Comparison of ENCODE assay signal across 21 cellular contexts in genomic region chr11:56764976-56765375, GRCh38. TPM values are rescaled to one million over a fixed set of nuclear protein-coding genes. Genes with fewer than 3 reads are reported as not detected.
A peak's percentile ranks its signal among the peaks of the same experiment; 100 is the strongest.
DNase-seq lines count a peak whose midpoint lies in the region; ATAC-seq, FAIRE-seq and TF ChIP-seq lines count a peak whose summit lies in the region.
"Had no signal": no experiment of that assay in that cellular context is flagged by ENCODE, and none has a peak within 500 bp of the region (broad histone marks: within the 10 kb centered on the region; RNA-seq: fewer than 3 reads in every experiment).

No MANE protein-coding gene starts in this region.

- no peak overlapping the region for H3K4me3 ChIP-seq in mammary epithelial cell (replicated peaks in 1 of 3; ENCODE audit: insufficient read depth in 1 of 3, low read depth in 2 of 3, low read length in 3 of 3)
- H3K4me3 ChIP-seq in breast epithelium: no peak overlapping the region
- H3K4me3 ChIP-seq in bronchial epithelial cell (ENCODE audit: low read depth, low read length): no peak overlapping the region

- no peaks in the 10 kb centered on the region for H3K79me2 ChIP-seq in mammary epithelial cell (ENCODE audit: insufficient read depth, low read length)

- H3K4me1 ChIP-seq in mammary epithelial cell (ENCODE audit: insufficient read depth, low read length) (no peaks in the 10 kb centered on the region), breast epithelium (no peaks in the 10 kb centered on the region)
- H3K4me1 ChIP-seq: BE2C had no signal

- peak; percentile 29 for DNase-seq in mammary epithelial cell
- no peak for DNase-seq in breast epithelium (ENCODE audit: low spot score in 2 of 2)
- peak; percentile 28 for DNase-seq in OCI-M1 (lab: John Stamatoyannopoulos, UW)
- DNase-seq in bronchial epithelial cell (ENCODE audit: low read depth): peak; percentile 13
- no peak for DNase-seq in activated CD4-positive, alpha-beta T cell treated with anti-CD3 and anti-CD28 coated beads, Interleukin-2, amount 50 U/mL, for 4 hours
- DNase-seq in NCI-H69 (lab: John Stamatoyannopoulos, UW): no peak
- DNase-seq: BE2C; CD4-positive, alpha-beta memory T cell; DMS79; HCEC 1CT; HFFc6; KG1 had no signal

- dilution Hi-C loops in mammary epithelial cell (cut with HindIII; ENCODE audit: low sequenced_read_pairs): no loop called here

- H3K9me3 ChIP-seq in mammary epithelial cell (replicated peaks; ENCODE audit: insufficient read depth, low read length) (no peaks in the 10 kb centered on the region), breast epithelium (no peaks in the 10 kb centered on the region)
- H3K9me3 ChIP-seq: BE2C had no signal

- H3K9ac ChIP-seq in mammary epithelial cell (ENCODE audit: insufficient read depth, low read length): no peak overlapping the region

- H3K36me3 ChIP-seq in mammary epithelial cell (ENCODE audit: insufficient read depth, low read length) (no peaks in the 10 kb centered on the region), breast epithelium (no peaks in the 10 kb centered on the region), bronchial epithelial cell (ENCODE audit: control insufficient read depth, insufficient read depth, low read length) (no peaks in the 10 kb centered on the region)
- H3K36me3 ChIP-seq: BE2C had no signal

- TF ChIP-seq CTCF in mammary epithelial cell (conservative IDR thresholded peaks at IDR 0.05 in 1 of 2, IDR thresholded peaks at IDR 0.05 in 1 of 2; ENCODE audit: extremely low read depth in 1 of 2, insufficient read depth in 1 of 2, low read depth in 1 of 2, low read length in 2 of 2): no peak
- no peak for TF ChIP-seq CTCF in breast epithelium (IDR thresholded peaks at IDR 0.05)
- TF ChIP-seq CTCF in bronchial epithelial cell (IDR thresholded peaks at IDR 0.05; ENCODE audit: insufficient read depth, low read length, severe bottlenecking): no peak

- WGBS in mammary epithelial cell (ENCODE audit: low coverage, missing lambda C conversion rate): 53% methylated on average over 4 of the region's 4 CpGs

- no peaks in the 10 kb centered on the region for H4K20me1 ChIP-seq in mammary epithelial cell (ENCODE audit: insufficient read depth, low read length)

- in situ Hi-C loops in mammary epithelial cell (cut with MboI; ENCODE audit: low sequenced_read_pairs in 2 of 2): no loop called here

- no peak overlapping the region for H2AFZ ChIP-seq in mammary epithelial cell (ENCODE audit: low read depth, low read length)

- no TSS peak for BruUV-seq in mammary epithelial cell (replicated peaks; lab: Mats Ljungman, UMichigan)

- H3K27me3 ChIP-seq in mammary epithelial cell (ENCODE audit: insufficient read depth, low read length) (peaks cover 6% of the 10 kb centered on the region), breast epithelium (no peaks in the 10 kb centered on the region), bronchial epithelial cell (ENCODE audit: control insufficient read depth, insufficient read depth, low read length) (no peaks in the 10 kb centered on the region)
- H3K27me3 ChIP-seq: BE2C had no signal

- no peak overlapping the region for H3K4me2 ChIP-seq in mammary epithelial cell (ENCODE audit: insufficient read depth, low read depth, low read length)

- H3K27ac ChIP-seq in mammary epithelial cell (ENCODE audit: insufficient read depth, low read depth, low read length) (no peak overlapping the region), breast epithelium (no peak overlapping the region)
- H3K27ac ChIP-seq: C4-2B, HL-60 had no signal

- no peak for ATAC-seq in HG02884 (IDR thresholded peaks at IDR 0.05; ENCODE audit: unreplicated experiment)

- intact Hi-C loops in mammary epithelial cell (cut with micrococcal nuclease) (no loop called here), breast epithelium (cut with DNase I; ENCODE audit: low total_unique reads) (no loop called here)

- FAIRE-seq in bronchial epithelial cell (lab: Jason Lieb, UNC): no peak
- FAIRE-seq: A204.1, G401.6, GM12891, H1 had no signal

- CTCF ChIA-PET in mammary epithelial cell (lab: Charles Lee; ENCODE audit: low non-redundant PET): no interaction called here

- no peak for TF ChIP-seq POLR2A in breast epithelium (IDR thresholded peaks at IDR 0.05)

RNA-seq across cellular contexts. Expression of gene OR9G4, which starts 16.5 kb away (rescaled TPM):
- total RNA-seq in mammary epithelial cell (not detected), breast epithelium (not detected), bronchial epithelial cell (not detected in 2 replicates)
- not detected for polyA plus RNA-seq in mammary epithelial cell
- polyA minus RNA-seq in mammary epithelial cell: not detected
- total RNA-seq: CD4-positive, alpha-beta memory T cell; H1; HFFc6 had no signal
- polyA plus RNA-seq: AG04450; CD4-positive, alpha-beta memory T cell; H1; IgD-negative memory B cell had no signal

Comparison
In these comparisons a context has a peak if more than half of its experiments do, and no peak if none do; other contexts are left out.
1. DNase-seq: peak in mammary epithelial cell (single experiment), OCI-M1 (single experiment) and bronchial epithelial cell (single experiment); none in breast epithelium (0 of 2), activated CD4-positive, alpha-beta T cell treated with anti-CD3 and anti-CD28 coated beads, Interleukin-2, amount 50 U/mL, for 4 hours (0 of 2) and NCI-H69 (single experiment).